In genomic region chr17:63519116-63519881, GRCh38 we compare ENCODE assay signal across 2 cellular contexts.
TF ChIP-seq lines count a peak whose summit lies in the region.

No MANE protein-coding gene starts in this region.

TF ChIP-seq in SK-N-SH, 30 proteins besides CTCF, POLR2A, EP300 and RAD21 (continued from another document):
- TF ChIP-seq TCF12 (IDR thresholded peaks at IDR 0.05) = no peak

TF ChIP-seq in SK-N-SH treated with all-trans-retinoic acid at 6 μM for 48 hours, 23 proteins besides CTCF, POLR2A, EP300 and RAD21:
- TF ChIP-seq CSRNP3 (CRISPR knock-in tag; IDR thresholded peaks at IDR 0.05) (no peak), ISL1 (CRISPR knock-in tag; IDR thresholded peaks at IDR 0.05) (no peak), OSR1 (CRISPR knock-in tag; IDR thresholded peaks at IDR 0.05) (no peak), SNAI2 (CRISPR knock-in tag; IDR thresholded peaks at IDR 0.05) (no peak), POU6F1 (CRISPR knock-in tag; IDR thresholded peaks at IDR 0.05; ENCODE audit: borderline replicate concordance, low read depth) (no peak), ARNTL (CRISPR knock-in tag; IDR thresholded peaks at IDR 0.05; ENCODE audit: borderline replicate concordance, low read depth) (no peak), PATZ1 (CRISPR knock-in tag; IDR thresholded peaks at IDR 0.05; ENCODE audit: borderline replicate concordance) (no peak), TCF4 (CRISPR knock-in tag; IDR thresholded peaks at IDR 0.05; ENCODE audit: borderline replicate concordance) (no peak), ZC3H10 (CRISPR knock-in tag; IDR thresholded peaks at IDR 0.05) (no peak), RARB (CRISPR knock-in tag; IDR thresholded peaks at IDR 0.05) (no peak), ZFP30 (CRISPR knock-in tag; IDR thresholded peaks at IDR 0.05) (no peak)
